Comparison of ENCODE assay signal across 21 cellular contexts in genomic region chr10:77588886-77589285, GRCh38. TPM values are rescaled to one million over a fixed set of nuclear protein-coding genes. Genes with fewer than 3 reads are reported as not detected.
A peak's percentile ranks its signal among the peaks of the same experiment; 100 is the strongest.
DNase-seq lines count a peak whose midpoint lies in the region; ATAC-seq, FAIRE-seq and TF ChIP-seq lines count a peak whose summit lies in the region.
"Had no signal": no experiment of that assay in that cellular context is flagged by ENCODE, and none has a peak within 500 bp of the region (broad histone marks: within the 10 kb centered on the region; RNA-seq: fewer than 3 reads in every experiment).

No MANE protein-coding gene starts in this region.

- TF ChIP-seq EP300 in GM12878 (IDR thresholded peaks at IDR 0.05; ENCODE audit: borderline replicate concordance in 1 of 2, control insufficient read depth in 1 of 2, low read depth in 2 of 2, low read length in 2 of 2), result no peak

- no peaks in the 10 kb centered on the region for H3K27me3 ChIP-seq in GM12878 (replicated peaks in 1 of 2; ENCODE audit: control insufficient read depth in 2 of 2, insufficient read depth in 2 of 2, low read length in 1 of 2)
- H3K27me3 ChIP-seq in muscle layer of colon (ENCODE audit: control insufficient read depth in 1 of 2, insufficient read depth in 2 of 2, low read length in 2 of 2), result no peaks in the 10 kb centered on the region
- H3K27me3 ChIP-seq in thoracic aorta (replicated peaks; ENCODE audit: insufficient read depth), result no peaks in the 10 kb centered on the region
- H3K27me3 ChIP-seq in heart right ventricle, result peaks cover 0 to 7% (median 0%) of the 10 kb centered on the region in 7 donors

- H3K4me1 ChIP-seq in GM12878 (ENCODE audit: control insufficient read depth, insufficient read depth, low read length) (no peaks in the 10 kb centered on the region), muscle layer of colon (ENCODE audit: insufficient read depth, low read length) (peaks cover 80% of the 10 kb centered on the region), thoracic aorta (ENCODE audit: control insufficient read depth in 1 of 2, low read depth in 2 of 2) (peaks cover 36 to 100% of the 10 kb centered on the region in 2 donors), heart right ventricle (peaks cover 0 to 22% (median 0%) of the 10 kb centered on the region in 9 donors)

- H2AFZ ChIP-seq in GM12878 (ENCODE audit: control insufficient read depth, low read depth, low read length), result no peak overlapping the region

- TF ChIP-seq CTCF in GM12878 (IDR thresholded peaks at IDR 0.05 in 2 of 3, conservative IDR thresholded peaks at IDR 0.05 in 1 of 3; ENCODE audit: control insufficient read depth in 2 of 3, extremely low read depth in 1 of 3, insufficient read depth in 1 of 3, low read depth in 3 of 3, low read length in 3 of 3), result no peak
- no peak for TF ChIP-seq CTCF in thoracic aorta (IDR thresholded peaks at IDR 0.05)
- no peak for TF ChIP-seq CTCF in heart right ventricle (IDR thresholded peaks at IDR 0.05)
- no peak for TF ChIP-seq CTCF in CD14-positive monocyte (IDR thresholded peaks at IDR 0.05)

- H3K36me3 Mint-ChIP-seq in CD14-positive monocyte, result no peaks in the 10 kb centered on the region
- H3K36me3 Mint-ChIP-seq: CD4-positive, alpha-beta memory T cell had no signal

- H3K4me3 Mint-ChIP-seq in CD14-positive monocyte, result no peak overlapping the region
- H3K4me3 Mint-ChIP-seq: CD4-positive, alpha-beta memory T cell had no signal

- H3K9me3 ChIP-seq in GM12878 (replicated peaks; ENCODE audit: control insufficient read depth, insufficient read depth, low read length), result no peaks in the 10 kb centered on the region
- no peaks in the 10 kb centered on the region for H3K9me3 ChIP-seq in muscle layer of colon (ENCODE audit: low read length)
- no peaks in the 10 kb centered on the region for H3K9me3 ChIP-seq in thoracic aorta
- no peaks in the 10 kb centered on the region for H3K9me3 ChIP-seq in heart right ventricle
- H3K9me3 ChIP-seq: SK-N-SH had no signal

- peaks cover 0 to 7% (median 3%) of the 10 kb centered on the region in 3 donors for H3K27me3 Mint-ChIP-seq in CD14-positive monocyte (ENCODE audit: low read depth in 3 of 3)

- TF ChIP-seq POLR2A in GM12892 (IDR thresholded peaks at IDR 0.05; ENCODE audit: low read depth, low read length) (no peak), GM12878 (IDR thresholded peaks at IDR 0.05; ENCODE audit: low read depth, low read length) (no peak)

- peaks cover 16% of the 10 kb centered on the region for H3K4me1 Mint-ChIP-seq in CD14-positive monocyte
- H3K4me1 Mint-ChIP-seq: CD4-positive, alpha-beta memory T cell had no signal

- H3K4me3 ChIP-seq in GM12878 (no peak overlapping the region), muscle layer of colon (ENCODE audit: low read depth in 1 of 2, low read length in 2 of 2) (no peak overlapping the region), thoracic aorta (no peak overlapping the region), heart right ventricle (no peak overlapping the region)

- no peak for TF ChIP-seq RAD21 in GM12878 (IDR thresholded peaks at IDR 0.05; ENCODE audit: insufficient read depth, low read depth, low read length)

- SMC1A ChIA-PET in GM12878 (lab: Charles Lee; ENCODE audit: uncharacterized antibody, unreplicated experiment), result interaction anchor here (1.0 to 1.1 kb wide), 2 partner anchors 25 to 45 kb away, joined by 3 to 4 read pairs; no protein-coding TSS in a partner anchor

- POLR2A ChIA-PET in GM12878 (lab: Charles Lee), result no interaction called here

- CTCF ChIA-PET in GM12878 (lab: Yijun Ruan, JAX), result interaction anchor here (1.2 kb wide), 1 partner anchor 45 kb away, joined by 3 read pairs; no protein-coding TSS in a partner anchor

- no TSS peak for BruUV-seq in GM12878 (replicated peaks; lab: Mats Ljungman, UMichigan)

- in situ Hi-C loops in GM12878 (cut with MboI), result no loop called here

- H3K36me3 ChIP-seq in GM12878 (ENCODE audit: control insufficient read depth in 2 of 2, insufficient read depth in 2 of 2, low read length in 1 of 2) (no peaks in the 10 kb centered on the region), muscle layer of colon (ENCODE audit: insufficient read depth, low read length) (no peaks in the 10 kb centered on the region), thoracic aorta (no peaks in the 10 kb centered on the region), heart right ventricle (no peaks in the 10 kb centered on the region)

- RAD21 ChIA-PET in GM12878 (lab: Charles Lee; ENCODE audit: unreplicated experiment), result no interaction called here

- H3K27ac ChIP-seq in GM12878 (ENCODE audit: control insufficient read depth, insufficient read depth), result no peak overlapping the region
- H3K27ac ChIP-seq in muscle layer of colon (ENCODE audit: low read depth, low read length), result peak overlapping the region; percentile 52
- peak overlapping the region; percentile 78 to 83 for H3K27ac ChIP-seq in thoracic aorta
- no peak overlapping the region for H3K27ac ChIP-seq in heart right ventricle

- H3K79me2 ChIP-seq in GM12878 (ENCODE audit: control insufficient read depth, insufficient read depth, low read length), result no peaks in the 10 kb centered on the region

- DNase-seq in GM12892 (ENCODE audit: insufficient read length) (no peak), GM12878 (ENCODE audit: low read depth, low spot score) (no peak), thoracic aorta (ENCODE audit: low spot score) (no peak), heart right ventricle (no peak), CD14-positive monocyte (ENCODE audit: low spot score) (no peak)
- DNase-seq: CD4-positive, alpha-beta memory T cell; DND-41; H7; Karpas-422; NCI-H1417 treated with DMSO at 0.1 percent for 48 hours; NCI-H187 treated with DMSO at 0.1 percent for 48 hours; NCI-H2227 treated with DMSO at 0.1 percent for 48 hours; NCI-H510A treated with DMSO at 0.1 percent for 48 hours; NCI-H774; RPMI8226; SHP77 treated with DMSO at 0.1 percent for 48 hours; SK-N-SH had no signal

- FAIRE-seq in GM12892 (lab: Jason Lieb, UNC) (peak; percentile 21), GM12878 (lab: Jason Lieb, UNC) (no peak)
- FAIRE-seq: A204.1 had no signal

- intact Hi-C loops in GM12878 (cut with micrococcal nuclease; ENCODE audit: unreplicated experiment) (no loop called here), heart right ventricle (cut with DNase I) (no loop called here), CD14-positive monocyte (cut with micrococcal nuclease) (no loop called here)

- H3K9ac ChIP-seq in GM12878 (ENCODE audit: control insufficient read depth, insufficient read depth, low read length) (no peak overlapping the region), muscle layer of colon (ENCODE audit: low read length) (no peak overlapping the region)
- H3K9ac ChIP-seq: SK-N-SH had no signal

- no peaks in the 10 kb centered on the region; the same call in 1 of the 2 replicates for H4K20me1 ChIP-seq in GM12878 (ENCODE audit: control insufficient read depth, insufficient read depth)

- H3K4me2 ChIP-seq in GM12878 (ENCODE audit: control insufficient read depth, insufficient read depth), result no peak overlapping the region
- H3K4me2 ChIP-seq: SK-N-SH had no signal

- no peak overlapping the region for H3K27ac Mint-ChIP-seq in CD14-positive monocyte
- H3K27ac Mint-ChIP-seq: CD4-positive, alpha-beta memory T cell had no signal

- H3K9me3 Mint-ChIP-seq in CD14-positive monocyte, result no peaks in the 10 kb centered on the region
- H3K9me3 Mint-ChIP-seq: CD4-positive, alpha-beta memory T cell had no signal

- ATAC-seq in GM12878 (no peak), thoracic aorta (ENCODE audit: insufficient number of reproducible peaks, low FRiP score, low read depth) (no peak), GM18907 (IDR thresholded peaks at IDR 0.05; ENCODE audit: unreplicated experiment) (no peak), heart right ventricle (no peak)

- 47% methylated on average over 7 of the region's 7 CpGs for WGBS in GM12878 (ENCODE audit: insufficient coverage, insufficient replicate concordance, low lambda C conversion rate, missing lambda C conversion rate)
- WGBS in heart right ventricle, 2 donors, result 83 to 87% methylated on average over 7 of the region's 7 CpGs

RNA-seq across cellular contexts. Expression of gene KCNMA1, which starts 48.7 kb away (rescaled TPM):
- polyA plus RNA-seq in GM12892 (2012; ENCODE audit: missing spikeins), result 31.4 TPM
- total RNA-seq in GM12878 (2013; cell fraction: nucleolus; rRNA removed), result 131 and 133 TPM in 2 replicates
- total RNA-seq in GM12878 (2014; rRNA removed), result 17.9 and 19.1 TPM in 2 replicates
- 20.0 and 22.4 TPM in 2 replicates for total RNA-seq in GM12878 (2014; rRNA removed; fragmentation: Illumina TruSeq; extraction: Trizol)
- 35.6 and 37.0 TPM in 2 replicates for total RNA-seq in GM12878 (2021)
- 2.5 TPM for polyA plus RNA-seq in GM12878 (2011; ENCODE audit: low read depth)
- 7.4 and 10.6 TPM in 2 replicates for polyA plus RNA-seq in GM12878 (2011; rRNA removed)
- 9.8 and 10.7 TPM in 2 replicates for polyA plus RNA-seq in GM12878 (2011; cell fraction: cytosol; rRNA removed)
- polyA plus RNA-seq in GM12878 (2011; cell fraction: nucleus; rRNA removed), result 25.2 and 26.9 TPM in 2 replicates
- polyA plus RNA-seq in GM12878 (2012), result 2.5 and 2.8 TPM in 2 replicates
- polyA plus RNA-seq in GM12878 (2014; fragmentation: Illumina TruSeq; extraction: Trizol), result 22.5 and 28.1 TPM in 2 replicates
- 10 to 100 TPM in 1 of 2 experiments, 1 to 10 TPM in 1; 8.5 to 14.0 TPM for polyA plus RNA-seq in GM12878 (2014; fragmentation: Nextera tagmentation; extraction: Ambion mirVana)
- polyA plus RNA-seq in GM12878 (2014; rRNA removed), result 40.7 and 48.2 TPM in 2 replicates
- polyA plus RNA-seq in GM12878 (2016; fragmentation: Nextera tagmentation; extraction: Ambion mirVana), result 10 to 100 TPM; 72.5 to 77.0 TPM
- polyA minus RNA-seq in GM12878 (2011; rRNA and poly(A)+ RNA removed), result 39.1 and 39.8 TPM in 2 replicates
- polyA minus RNA-seq in GM12878 (2011; cell fraction: cytosol; rRNA and poly(A)+ RNA removed), result 2.8 and 4.3 TPM in 2 replicates
- polyA minus RNA-seq in GM12878 (2011; cell fraction: nucleus; rRNA and poly(A)+ RNA removed), result 48.6 and 74.1 TPM in 2 replicates
- total RNA-seq in thoracic aorta, result 100 to 1,000 TPM; 168 to 188 TPM
- total RNA-seq in heart right ventricle, result 1 to 10 TPM; 1.2 to 5.3 (median 2.0) TPM
- under 1 TPM; 0.59 to 0.95 TPM for polyA plus RNA-seq in heart right ventricle
- polyA plus RNA-seq in CD14-positive monocyte, result 1 to 10 TPM in 1 of 2 donors, not detected in 1; 1.0 TPM
- total RNA-seq: CD4-positive, alpha-beta memory T cell; OCI-LY7 had no signal

Comparison
In these comparisons a context has a peak if more than half of its experiments do, and no peak if none do; other contexts are left out.
1. H3K27ac ChIP-seq: peak in muscle layer of colon (single experiment) and thoracic aorta (2 of 2); none in GM12878 (single experiment) and heart right ventricle (0 of 10).